Comparison of ENCODE assay signal across 1 cellular context in the genomic region with DNA sequence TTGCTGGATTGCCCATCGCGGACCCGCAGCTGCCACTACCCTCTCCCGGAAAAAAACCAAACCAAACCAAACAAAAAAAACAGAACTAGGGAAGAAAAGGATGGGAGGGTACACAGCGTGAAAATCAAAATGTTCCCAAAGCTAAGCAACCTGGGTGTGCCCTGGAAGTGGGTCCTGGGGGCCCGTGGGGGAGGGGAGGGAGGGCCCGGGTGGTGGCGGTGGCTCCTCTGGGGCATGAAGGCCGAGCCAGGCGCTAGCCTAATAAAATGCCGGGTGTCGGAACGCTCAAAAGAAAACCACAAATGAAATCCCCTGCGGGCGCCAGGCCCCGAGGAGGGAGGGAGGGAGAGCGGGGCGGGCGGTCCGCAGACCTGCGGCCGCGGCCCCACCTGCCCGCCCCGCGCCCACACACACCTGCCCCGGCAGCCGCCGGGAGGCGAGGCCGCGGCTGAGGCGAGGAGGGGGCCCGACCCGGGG.
TF ChIP-seq lines count a peak whose summit lies in the region.

No MANE protein-coding gene starts in this region.

TF ChIP-seq in H1, 55 proteins besides CTCF, POLR2A, EP300 and RAD21:
- peak; percentile 85 for TF ChIP-seq KDM4A (IDR thresholded peaks at IDR 0.05; ENCODE audit: low read depth, low read length, severe bottlenecking)
- peak; percentile 43 for TF ChIP-seq ASH2L (IDR thresholded peaks at IDR 0.05; ENCODE audit: low read length)
- TF ChIP-seq POLR2AphosphoS5 (IDR thresholded peaks at IDR 0.05; ENCODE audit: low read depth, low read length), result no peak
- 0 out of 2 replicates have a peak, but pooled peaks have one; percentile 1 for TF ChIP-seq TAF1 (IDR thresholded peaks at IDR 0.05; ENCODE audit: low read depth, low read length)
- no peak for TF ChIP-seq SAP30 (IDR thresholded peaks at IDR 0.05; ENCODE audit: insufficient read depth, insufficient replicate concordance, low read length)
